ENCODE assay signal across 20 cellular contexts in genomic region chr13:55606045-55606665, GRCh38.
"Had no signal": no experiment of that assay in that cellular context is flagged by ENCODE, and none has a peak within 500 bp of the region (broad histone marks: within the 10 kb centered on the region; RNA-seq: fewer than 3 reads in every experiment).

No MANE protein-coding gene starts in this region.

- DNase-seq: IMR-90, Karpas-422, KG1, MG63, NCI-H1092 treated with DMSO at 0.1 percent for 48 hours, NCI-H1436, NCI-H187, NCI-H2029, NCI-H2081 treated with DMSO at 0.1 percent for 48 hours, NCI-H2171, NCI-H226, NCI-H446, NCI-H510A, NCI-H524 treated with DMSO at 0.1 percent for 48 hours, NCI-H748 treated with DMSO at 0.1 percent for 48 hours, SHP77, SK-N-SH had no signal

- H3K9ac ChIP-seq: SK-N-SH had no signal

- H3K27me3 ChIP-seq: MG63 had no signal

- H3K27ac ChIP-seq: RWPE1 had no signal

- H3K9me3 ChIP-seq: MG63, SK-N-SH had no signal

- H3K36me3 ChIP-seq: MG63 had no signal

- H3K4me2 ChIP-seq: SK-N-SH had no signal

- ATAC-seq: HepG2, Panc1 had no signal

- H3K9me2 ChIP-seq: SK-N-SH had no signal

- H3K4me3 ChIP-seq: MG63 had no signal

- FAIRE-seq: HepG2 had no signal
